In the genomic region with DNA sequence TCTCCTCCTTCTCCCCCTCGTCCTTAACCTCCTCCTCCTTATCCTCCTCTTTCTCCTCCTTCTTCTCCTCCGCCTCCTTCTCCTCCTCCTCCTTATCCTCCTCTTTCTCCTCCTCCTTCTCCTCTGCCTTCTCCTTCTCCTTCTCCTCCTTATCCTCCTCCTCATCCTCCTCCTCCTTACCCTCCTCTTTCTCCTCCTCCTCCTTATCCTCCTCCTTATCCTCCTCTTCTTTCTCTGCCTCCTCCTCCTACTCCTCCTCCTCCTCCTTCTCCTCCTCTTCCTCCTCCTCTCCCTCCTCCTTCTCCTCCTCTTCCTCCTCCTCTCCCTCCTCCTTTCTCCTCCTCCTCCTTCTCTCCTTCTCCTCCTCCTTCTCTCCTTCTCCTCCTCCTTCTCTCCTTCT, we compare ENCODE assay signal across 10 cellular contexts. TPM values are rescaled to one million over a fixed set of nuclear protein-coding genes. Genes with fewer than 3 reads are reported as not detected.
"Had no signal": no experiment of that assay in that cellular context is flagged by ENCODE, and none has a peak within 500 bp of the region (broad histone marks: within the 10 kb centered on the region; RNA-seq: fewer than 3 reads in every experiment).

No MANE protein-coding gene starts in this region.

- H3K4me3 Mint-ChIP-seq: H9, HFFc6 had no signal

- H3K9ac ChIP-seq: GM23248, KMS-11 had no signal

- H3K4me3 ChIP-seq: GM23248 had no signal

- H3K27ac ChIP-seq: GM23248, HL-60, KMS-11 had no signal

- H3K27ac Mint-ChIP-seq: H9, HFFc6 had no signal

- H3K9me3 Mint-ChIP-seq: HFFc6 had no signal

- FAIRE-seq: H54 had no signal

- H2AFZ ChIP-seq: GM23248 had no signal

- DNase-seq: GM23248, GOT3, H9, HCEC 1CT, HFFc6, IMR-90, KBM-7 had no signal

- H3K4me2 ChIP-seq: KMS-11 had no signal

RNA-seq across cellular contexts. Expression of a gene that starts 14.5 kb away (rescaled TPM):
- polyA plus RNA-seq: GM23248 had no signal
